13 cellular contexts compared by ENCODE assay signal in genomic region chr3:12934431-12934830, GRCh38.
DNase-seq lines count a peak whose midpoint lies in the region; ATAC-seq, FAIRE-seq and TF ChIP-seq lines count a peak whose summit lies in the region.
"Had no signal": no experiment of that assay in that cellular context is flagged by ENCODE, and none has a peak within 500 bp of the region (broad histone marks: within the 10 kb centered on the region; RNA-seq: fewer than 3 reads in every experiment).

No MANE protein-coding gene starts in this region.

- TF ChIP-seq CTCF in ovary (IDR thresholded peaks at IDR 0.05) = no peak

- peaks cover 9% of the 10 kb centered on the region for H3K4me1 Mint-ChIP-seq in activated T-helper 17 cell treated with anti-CD3 and anti-CD28 coated beads, Interleukin-2, amount 50 U/mL, for 72 hours

- H3K36me3 ChIP-seq in ovary = no peaks in the 10 kb centered on the region

- H3K27me3 ChIP-seq in ovary = no peaks in the 10 kb centered on the region

- H3K27ac ChIP-seq in ovary = peak overlapping the region in 1 of 2 donors; percentile 33

- no peak for TF ChIP-seq POLR2A in ovary (IDR thresholded peaks at IDR 0.05)

- no peak for FAIRE-seq in frontal cortex (lab: Jason Lieb, UNC)

- H3K4me3 ChIP-seq in ovary = no peak overlapping the region
- H3K4me3 ChIP-seq: HAP-1 had no signal

- no peaks in the 10 kb centered on the region for H3K9me3 Mint-ChIP-seq in activated T-helper 17 cell treated with anti-CD3 and anti-CD28 coated beads, Interleukin-2, amount 50 U/mL, for 72 hours
- H3K9me3 Mint-ChIP-seq: T-helper 1 cell treated with Interleukin-12 subunit alpha and Interleukin-12 subunit beta and Interleukin-4 antibody, amounts not matched to agents 30 μg/mL and 1 μg/mL, for 36 hours had no signal

- TF ChIP-seq EP300 in ovary (IDR thresholded peaks at IDR 0.05) = no peak

- DNase-seq in AG08396 (ENCODE audit: low spot score) = peak; percentile 57
- peak; percentile 57 to 72 for DNase-seq in frontal cortex (ENCODE audit: low spot score in 2 of 2)
- DNase-seq in ovary = peak; percentile 60 to 77 (median 75)
- DNase-seq in retina = no peak
- no peak for DNase-seq in NCI-H1092 (lab: John Stamatoyannopoulos, UW)
- DNase-seq in iPS-NIHi7 (ENCODE audit: extremely low spot score) = no peak
- DNase-seq: ACHN, MM.1S, NCI-H774 had no signal

- ATAC-seq in activated T-helper 17 cell treated with anti-CD3 and anti-CD28 coated beads, Interleukin-2, amount 50 U/mL, for 72 hours (replicated peaks) = no peak
- ATAC-seq in HG03571 (IDR thresholded peaks at IDR 0.05; ENCODE audit: unreplicated experiment) = no peak

- intact Hi-C loops in ovary (cut with DNase I) = no loop called here

- H3K4me1 ChIP-seq in ovary (ENCODE audit: insufficient read depth) = peaks cover 27% of the 10 kb centered on the region
- H3K4me1 ChIP-seq: HAP-1 had no signal

- WGBS in ovary, 3 donors = 20 to 27% (median 21%) methylated on average over 8 of the region's 8 CpGs

- no peaks in the 10 kb centered on the region for H3K27me3 Mint-ChIP-seq in activated T-helper 17 cell treated with anti-CD3 and anti-CD28 coated beads, Interleukin-2, amount 50 U/mL, for 72 hours

- no peak overlapping the region for H3K4me3 Mint-ChIP-seq in activated T-helper 17 cell treated with anti-CD3 and anti-CD28 coated beads, Interleukin-2, amount 50 U/mL, for 72 hours
- H3K4me3 Mint-ChIP-seq: T-helper 1 cell treated with Interleukin-12 subunit alpha and Interleukin-12 subunit beta and Interleukin-4 antibody, amounts not matched to agents 30 μg/mL and 1 μg/mL, for 36 hours had no signal

- peaks cover 40% of the 10 kb centered on the region for H3K36me3 Mint-ChIP-seq in activated T-helper 17 cell treated with anti-CD3 and anti-CD28 coated beads, Interleukin-2, amount 50 U/mL, for 72 hours (ENCODE audit: low read depth)

- H3K27ac Mint-ChIP-seq in activated T-helper 17 cell treated with anti-CD3 and anti-CD28 coated beads, Interleukin-2, amount 50 U/mL, for 72 hours = peak overlapping the region; percentile 30
- H3K27ac Mint-ChIP-seq: T-helper 1 cell treated with Interleukin-12 subunit alpha and Interleukin-12 subunit beta and Interleukin-4 antibody, amounts not matched to agents 30 μg/mL and 1 μg/mL, for 36 hours had no signal

- H3K9me3 ChIP-seq in ovary = no peaks in the 10 kb centered on the region
- H3K9me3 ChIP-seq: HAP-1 had no signal

Comparison
In these comparisons a context has a peak if more than half of its experiments do, and no peak if none do; other contexts are left out.
1. DNase-seq: peak in AG08396 (single experiment), frontal cortex (2 of 2) and ovary (5 of 5); none in retina (single experiment), NCI-H1092 (single experiment) and iPS-NIHi7 (single experiment).